In the genomic region with DNA sequence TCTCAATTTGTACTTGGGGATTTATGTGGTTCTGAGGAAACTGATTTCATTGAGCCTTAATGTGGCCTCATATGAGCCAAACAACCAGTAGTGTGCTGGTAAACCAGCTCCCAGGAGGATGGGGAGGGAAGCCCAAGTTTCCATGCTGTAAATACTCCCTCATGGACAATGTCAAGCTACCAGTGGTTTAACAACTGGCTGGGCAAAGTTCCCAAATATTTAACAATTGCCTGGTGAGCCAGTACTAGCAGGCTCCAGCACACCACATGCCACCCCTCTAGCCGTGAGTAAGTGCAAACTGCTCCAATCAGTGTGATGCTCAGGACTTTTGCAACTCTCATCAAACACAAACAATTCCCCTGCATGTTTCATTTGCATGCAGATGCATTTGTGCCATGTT, we compare ENCODE assay signal across 16 cellular contexts. TPM values are rescaled to one million over a fixed set of nuclear protein-coding genes. Genes with fewer than 3 reads are reported as not detected.
DNase-seq lines count a peak whose midpoint lies in the region; ATAC-seq and TF ChIP-seq lines count a peak whose summit lies in the region.
"Had no signal": no experiment of that assay in that cellular context is flagged by ENCODE, and none has a peak within 500 bp of the region (broad histone marks: within the 10 kb centered on the region; RNA-seq: fewer than 3 reads in every experiment).

No MANE protein-coding gene starts in this region.

- DNase-seq in heart left ventricle: no peak
- no peak for DNase-seq in cardiac septum (ENCODE audit: low spot score)
- DNase-seq in RPMI7951 (ENCODE audit: low read depth): peak; percentile 59
- peak; percentile 99 for DNase-seq in fibroblast of mammary gland (ENCODE audit: low read depth)
- peak; percentile 99 for DNase-seq in stromal cell of bone marrow (ENCODE audit: low read depth)
- DNase-seq: activated CD8-positive, alpha-beta T cell treated with anti-CD3 and anti-CD28 coated beads, Interleukin-2, amount 10 ng/mL, durations not matched to agents 7 days and 5 days; NCI-H1694; occipital lobe; SIG-M5; stimulated activated CD8-positive, alpha-beta memory T cell treated with anti-CD3 and anti-CD28 coated beads, Interleukin-4, amount 100 ng/mL, for 48 hours had no signal

- 35 to 60% (median 46%) methylated on average over 1 of the region's 1 CpG for WGBS in heart left ventricle, 4 donors

- TF ChIP-seq POLR2A in heart left ventricle (IDR thresholded peaks at IDR 0.05): no peak

- no peaks in the 10 kb centered on the region for H3K9me3 ChIP-seq in heart left ventricle

- TF ChIP-seq CTCF in heart left ventricle (IDR thresholded peaks at IDR 0.05) (no peak), fibroblast of mammary gland (conservative IDR thresholded peaks at IDR 0.05; ENCODE audit: control insufficient read depth, insufficient read depth, low read depth, low read length) (no peak)

- intact Hi-C loops in heart left ventricle (cut with DNase I) (no loop called here), cardiac septum (cut with DNase I) (no loop called here)

- H3K36me3 ChIP-seq in heart left ventricle: no peaks in the 10 kb centered on the region

- ATAC-seq in heart left ventricle (peak; percentile 60 to 83 (median 78)), GM19395 (IDR thresholded peaks at IDR 0.05; ENCODE audit: unreplicated experiment) (no peak), GM19023 (IDR thresholded peaks at IDR 0.05; ENCODE audit: unreplicated experiment) (no peak), HG02840 (IDR thresholded peaks at IDR 0.05; ENCODE audit: low FRiP score, unreplicated experiment) (no peak)
- ATAC-seq: activated CD8-positive, alpha-beta T cell treated with anti-CD3 and anti-CD28 coated beads, Interleukin-2, amount 10 ng/mL, durations not matched to agents 7 days and 5 days had no signal

- peak overlapping the region in 1 of 12 donors; percentile 61 for H3K27ac ChIP-seq in heart left ventricle
- H3K27ac ChIP-seq: KMS-11 had no signal

- H3K27me3 ChIP-seq in heart left ventricle: peaks cover 0 to 14% (median 0%) of the 10 kb centered on the region in 9 donors

- H3K4me3 ChIP-seq in heart left ventricle (no peak overlapping the region), fibroblast of mammary gland (ENCODE audit: control insufficient read depth, low read depth, low read length) (no peak overlapping the region)
- H3K4me3 ChIP-seq: lung had no signal

- H3K4me1 ChIP-seq in heart left ventricle: peaks cover 0 to 25% (median 10%) of the 10 kb centered on the region in 12 donors

RNA-seq across cellular contexts. Expression of a gene that starts 19.2 kb away (rescaled TPM):
- 100 to 1,000 TPM in 4 of 9 donors, 10 to 100 TPM in 5; 27.5 to 164 (median 99.8) TPM for total RNA-seq in heart left ventricle
- polyA plus RNA-seq in heart left ventricle: 100 to 1,000 TPM in 1 of 2 donors, 10 to 100 TPM in 1; 36.2 to 658 TPM
- 113 TPM for total RNA-seq in cardiac septum
- total RNA-seq in RPMI7951 (2014; rRNA removed; shearing (Covaris generic)): 18.0 TPM in 2 replicates

RNA-seq across cellular contexts. Expression of a gene that starts 38.4 kb away (rescaled TPM):
- under 1 TPM in 5 of 9 donors, not detected in 4; 0.06 to 0.32 (median 0.09) TPM for total RNA-seq in heart left ventricle
- polyA plus RNA-seq in heart left ventricle: under 1 TPM in 1 of 2 donors, not detected in 1; 0.04 TPM
- 0.11 TPM for total RNA-seq in cardiac septum
- total RNA-seq in RPMI7951 (2014; rRNA removed; shearing (Covaris generic)): not detected in 2 replicates
- total RNA-seq: activated CD8-positive, alpha-beta T cell treated with anti-CD3 and anti-CD28 coated beads, Interleukin-2, amount 10 ng/mL, durations not matched to agents 7 days and 5 days; occipital lobe had no signal
- polyA plus RNA-seq: AG04450 had no signal

Comparison
In these comparisons a context has a peak if more than half of its experiments do, and no peak if none do; other contexts are left out.
1. ATAC-seq: peak in heart left ventricle (4 of 4); none in GM19395 (single experiment), GM19023 (single experiment) and HG02840 (single experiment).
2. DNase-seq: peak in RPMI7951 (single experiment), fibroblast of mammary gland (single experiment) and stromal cell of bone marrow (single experiment); none in heart left ventricle (0 of 5) and cardiac septum (single experiment).